ENCODE assay signal across 19 cellular contexts in the genomic region with DNA sequence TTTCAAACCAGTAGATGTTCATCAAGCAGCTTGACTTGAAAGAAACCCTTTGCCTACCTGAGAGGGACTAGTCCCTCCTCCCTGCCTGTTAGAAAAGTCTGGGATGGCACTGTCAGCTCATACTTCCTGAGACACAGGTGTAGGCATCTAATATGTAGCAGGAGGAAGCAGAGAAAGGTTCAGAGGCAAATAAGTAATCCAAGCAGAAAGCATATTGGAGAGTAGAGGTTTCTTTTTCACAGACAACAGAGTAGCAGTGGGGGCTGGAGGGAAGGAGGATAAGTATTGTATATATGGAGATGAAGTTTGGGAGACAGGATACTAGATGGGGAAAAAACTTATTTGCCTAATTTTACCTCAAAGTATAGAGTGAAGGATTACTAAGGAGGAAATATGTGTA.
DNase-seq lines count a peak whose midpoint lies in the region; ATAC-seq and TF ChIP-seq lines count a peak whose summit lies in the region.
"Had no signal": no experiment of that assay in that cellular context is flagged by ENCODE, and none has a peak within 500 bp of the region (broad histone marks: within the 10 kb centered on the region; RNA-seq: fewer than 3 reads in every experiment).

No MANE protein-coding gene starts in this region.

- no peak for TF ChIP-seq CTCF in HFFc6 (IDR thresholded peaks at IDR 0.05)
- TF ChIP-seq CTCF in endothelial cell (IDR thresholded peaks at IDR 0.05; ENCODE audit: unreplicated experiment) = no peak
- no peak for TF ChIP-seq CTCF in vagina (IDR thresholded peaks at IDR 0.05)

- H3K4me3 ChIP-seq in subcutaneous abdominal adipose tissue (ENCODE audit: low read depth in 1 of 5, low read length in 5 of 5) (no peak overlapping the region), vagina (no peak overlapping the region)
- H3K4me3 ChIP-seq: esophagus squamous epithelium, GM12878, ovary, sigmoid colon had no signal

- no peak overlapping the region for H3K9ac ChIP-seq in subcutaneous abdominal adipose tissue (ENCODE audit: low read length in 5 of 5)

- H3K27ac ChIP-seq in angular gyrus (ENCODE audit: low read depth, low read length) (peak overlapping the region; percentile 16), subcutaneous abdominal adipose tissue (ENCODE audit: low read depth, low read length) (peak overlapping the region; percentile 21), vagina (no peak overlapping the region)
- H3K27ac ChIP-seq: esophagus squamous epithelium, ovary, sigmoid colon had no signal

- ATAC-seq in GM18907 (IDR thresholded peaks at IDR 0.05; ENCODE audit: unreplicated experiment) = peak; percentile 48
- ATAC-seq: activated CD8-positive, alpha-beta T cell treated with anti-CD3 and anti-CD28 coated beads, Interleukin-2, amount 10 ng/mL, durations not matched to agents 7 days and 5 days; Right ventricle myocardium inferior; WTC11 had no signal

- H3K4me1 ChIP-seq in subcutaneous abdominal adipose tissue (ENCODE audit: control insufficient read depth in 5 of 5, insufficient read depth in 5 of 5, low read length in 5 of 5) (peaks cover 0 to 3% (median 0%) of the 10 kb centered on the region in 5 donors), vagina (no peaks in the 10 kb centered on the region)

- H3K4me3 Mint-ChIP-seq in HFFc6 = no peak overlapping the region
- H3K4me3 Mint-ChIP-seq in endothelial cell (ENCODE audit: unreplicated experiment) = no peak overlapping the region
- H3K4me3 Mint-ChIP-seq: activated CD8-positive, alpha-beta T cell treated with anti-CD3 and anti-CD28 coated beads, Interleukin-2, amount 10 ng/mL, durations not matched to agents 7 days and 5 days; activated naive CD8-positive, alpha-beta T cell treated with anti-CD3 and anti-CD28 coated beads, Interleukin-2, amount 50 U/mL, for 24 hours; activated T-helper 1 cell treated with anti-CD3 and anti-CD28 coated beads, Interleukin-12 subunit alpha, Interleukin-12 subunit beta, Interleukin-2, Interleukin-4 antibody, amounts not matched to agents 30 ng/mL and 10 ng/mL and 1 ng/mL, durations not matched to agents 14 hours and 24 hours and 36 hours; WTC11 had no signal

- TF ChIP-seq POLR2A in vagina (IDR thresholded peaks at IDR 0.05) = no peak

- DNase-seq in HFFc6 = no peak
- no peak for DNase-seq in mesenteric fat pad (ENCODE audit: low spot score)
- no peak for DNase-seq in endothelial cell (ENCODE audit: low spot score)
- DNase-seq in vagina (ENCODE audit: extremely low spot score in 2 of 2) = no peak
- DNase-seq: activated CD8-positive, alpha-beta T cell treated with anti-CD3 and anti-CD28 coated beads, Interleukin-2, amount 10 ng/mL, durations not matched to agents 7 days and 5 days; activated naive CD8-positive, alpha-beta T cell treated with anti-CD3 and anti-CD28 coated beads, Interleukin-2, amount 50 U/mL, for 24 hours; esophagus squamous epithelium; NCI-H1092; NCI-H2081 treated with DMSO at 0.1 percent for 48 hours; ovary; sigmoid colon; stimulated activated naive CD8-positive, alpha-beta T cell treated with anti-CD3 and anti-CD28 coated beads, Interleukin-15, Interleukin-2, amounts not matched to agents 100 U/mL and 50 U/mL, for 24 hours had no signal

- intact Hi-C loops in vagina (cut with DNase I) = loop anchor here (5.0 to 10.0 kb wide), 3 partner anchors 118 to 354 kb away; no protein-coding TSS in a partner anchor

- H3K36me3 ChIP-seq in subcutaneous abdominal adipose tissue (ENCODE audit: control insufficient read depth in 5 of 5, insufficient read depth in 5 of 5, low read length in 5 of 5) (peaks cover 3 to 38% (median 30%) of the 10 kb centered on the region in 5 donors), vagina (no peaks in the 10 kb centered on the region)
- H3K36me3 ChIP-seq: ovary had no signal

- H3K27ac Mint-ChIP-seq in HFFc6 (peak overlapping the region; percentile 34; the same call in 1 of the 2 replicates), endothelial cell (ENCODE audit: unreplicated experiment) (no peak overlapping the region)
- H3K27ac Mint-ChIP-seq: activated CD8-positive, alpha-beta T cell treated with anti-CD3 and anti-CD28 coated beads, Interleukin-2, amount 10 ng/mL, durations not matched to agents 7 days and 5 days; activated naive CD8-positive, alpha-beta T cell treated with anti-CD3 and anti-CD28 coated beads, Interleukin-2, amount 50 U/mL, for 24 hours; activated T-helper 1 cell treated with anti-CD3 and anti-CD28 coated beads, Interleukin-12 subunit alpha, Interleukin-12 subunit beta, Interleukin-2, Interleukin-4 antibody, amounts not matched to agents 30 ng/mL and 10 ng/mL and 1 ng/mL, durations not matched to agents 14 hours and 24 hours and 36 hours; WTC11 had no signal

- H3K4me1 Mint-ChIP-seq in HFFc6 (ENCODE audit: low read depth) (peaks cover 9% of the 10 kb centered on the region), endothelial cell (ENCODE audit: unreplicated experiment) (no peaks in the 10 kb centered on the region)

- no peaks in the 10 kb centered on the region for H3K27me3 ChIP-seq in subcutaneous abdominal adipose tissue (ENCODE audit: control insufficient read depth in 5 of 5, insufficient read depth in 4 of 5, low read length in 5 of 5)
- H3K27me3 ChIP-seq in vagina = no peaks in the 10 kb centered on the region
- H3K27me3 ChIP-seq: esophagus squamous epithelium, ovary, sigmoid colon had no signal

- H3K9me3 Mint-ChIP-seq in HFFc6 (no peaks in the 10 kb centered on the region), endothelial cell (ENCODE audit: unreplicated experiment) (no peaks in the 10 kb centered on the region)
- H3K9me3 Mint-ChIP-seq: activated naive CD8-positive, alpha-beta T cell treated with anti-CD3 and anti-CD28 coated beads, Interleukin-2, amount 50 U/mL, for 24 hours; activated T-helper 1 cell treated with anti-CD3 and anti-CD28 coated beads, Interleukin-12 subunit alpha, Interleukin-12 subunit beta, Interleukin-2, Interleukin-4 antibody, amounts not matched to agents 30 ng/mL and 10 ng/mL and 1 ng/mL, durations not matched to agents 14 hours and 24 hours and 36 hours; WTC11 had no signal

- H3K9me3 ChIP-seq in subcutaneous abdominal adipose tissue (ENCODE audit: control insufficient read depth in 5 of 5, low read length in 5 of 5) (no peaks in the 10 kb centered on the region), vagina (no peaks in the 10 kb centered on the region)
- H3K9me3 ChIP-seq: esophagus squamous epithelium, ovary, sigmoid colon had no signal

- H3K36me3 Mint-ChIP-seq in HFFc6 (ENCODE audit: low read depth) (no peaks in the 10 kb centered on the region; the same call in 1 of the 2 replicates), endothelial cell (ENCODE audit: low read depth, unreplicated experiment) (no peaks in the 10 kb centered on the region)
- H3K36me3 Mint-ChIP-seq: WTC11 had no signal

- H3K27me3 Mint-ChIP-seq in HFFc6 (ENCODE audit: insufficient read depth) = no peaks in the 10 kb centered on the region; the same call in 1 of the 2 replicates
- H3K27me3 Mint-ChIP-seq in endothelial cell (ENCODE audit: unreplicated experiment) = no peaks in the 10 kb centered on the region
- H3K27me3 Mint-ChIP-seq: activated naive CD8-positive, alpha-beta T cell treated with anti-CD3 and anti-CD28 coated beads, Interleukin-2, amount 50 U/mL, for 24 hours had no signal
